8 cellular contexts compared by ENCODE assay signal in genomic region chr17:16666553-16666906, GRCh38. TPM values are rescaled to one million over a fixed set of nuclear protein-coding genes. Genes with fewer than 3 reads are reported as not detected.
DNase-seq lines count a peak whose midpoint lies in the region; ATAC-seq, FAIRE-seq and TF ChIP-seq lines count a peak whose summit lies in the region.
"Not testable (repeated sequence)": the region's sequence is repeated elsewhere in the genome, so short reads cannot be mapped to it uniquely, and the experiment has no call there.

No MANE protein-coding gene starts in this region.

- H3K9me3 ChIP-seq in A673 (ENCODE audit: low read depth, low read length, poor library complexity, severe bottlenecking); H9 (ENCODE audit: control insufficient read depth, low read depth, low read length); ascending aorta; ectodermal cell (ENCODE audit: control insufficient read depth, low read length); right atrium auricular region; HepG2 (ENCODE audit: low read length); testis: not testable (repeated sequence)

- not testable (repeated sequence) for H3K79me2 ChIP-seq in H9 (ENCODE audit: insufficient read depth, low read length); HepG2 (ENCODE audit: insufficient read depth, low read length)

- H2BK12ac ChIP-seq in H9 (ENCODE audit: insufficient read length, low read depth, low read length), result not testable (repeated sequence)

- not testable (repeated sequence) for H3K27ac ChIP-seq in A673 (ENCODE audit: low read depth, low read length, poor library complexity, severe bottlenecking); H9 (ENCODE audit: insufficient read length, low read depth, low read length); ascending aorta; ectodermal cell (ENCODE audit: insufficient read depth, low read depth, low read length, poor library complexity, severe bottlenecking); HepG2 (ENCODE audit: extremely low read length, insufficient read depth, low read length)
- H3K27ac ChIP-seq in right atrium auricular region, result peak overlapping the region in 1 of 2 donors; percentile 16
- H3K27ac ChIP-seq in testis, result peak overlapping the region; percentile 74 to 78

- not testable (repeated sequence) for H3K23me2 ChIP-seq in H9 (ENCODE audit: insufficient read length, low read depth, low read length, poor library complexity, severe bottlenecking)

- not testable (repeated sequence) for H3K18ac ChIP-seq in H9 (ENCODE audit: insufficient read length, low read depth, low read length)

- H3K4me3 ChIP-seq in A673 (ENCODE audit: low read depth, low read length, poor library complexity, severe bottlenecking) (peak overlapping the region; percentile 53), ascending aorta (peak overlapping the region; percentile 51 to 67), ectodermal cell (ENCODE audit: insufficient read depth, low read depth, low read length) (peak overlapping the region; percentile 35), right atrium auricular region (peak overlapping the region; percentile 34 to 56), HepG2 (replicated peaks in 1 of 3; ENCODE audit: insufficient read depth in 1 of 3, low read depth in 2 of 3, low read length in 3 of 3) (peak overlapping the region in 1 of 3 experiments; percentile 69; a peak in 1 of 6 replicates), testis (peak overlapping the region; percentile 50 to 72)

- TF ChIP-seq CTCF in A673 (conservative IDR thresholded peaks at IDR 0.05; ENCODE audit: low read depth, low read length); H9 (conservative IDR thresholded peaks at IDR 0.05); ascending aorta (IDR thresholded peaks at IDR 0.05); right atrium auricular region (IDR thresholded peaks at IDR 0.05); HepG2 (CRISPR knock-in tag; IDR thresholded peaks at IDR 0.05); testis (IDR thresholded peaks at IDR 0.05): not testable (repeated sequence)

- not testable (repeated sequence) for H3K56ac ChIP-seq in H9 (ENCODE audit: insufficient read length, low read depth, low read length)

- H3K9me3 Mint-ChIP-seq in H9, result not testable (repeated sequence)

- H3K4me1 Mint-ChIP-seq in H9, result not testable (repeated sequence)

- intact Hi-C loops in A673 (cut with micrococcal nuclease; ENCODE audit: unreplicated experiment); ascending aorta (cut with DNase I); HepG2 (cut with micrococcal nuclease; ENCODE audit: unreplicated experiment); sciatic nerve (cut with DNase I); testis (cut with DNase I; ENCODE audit: low total_unique reads): not testable (repeated sequence)

- H3K27me3 ChIP-seq in A673 (replicated peaks; ENCODE audit: insufficient read depth, low read depth, low read length, poor library complexity); H9 (ENCODE audit: insufficient read depth, low read length); ascending aorta; ectodermal cell (ENCODE audit: control insufficient read depth, insufficient read depth, low read length, poor library complexity, severe bottlenecking); right atrium auricular region; testis: not testable (repeated sequence)
- H3K27me3 ChIP-seq in HepG2 (ENCODE audit: control insufficient read depth in 1 of 2, insufficient read depth in 2 of 2, low read length in 2 of 2), result peaks cover 0 to 19% of the 10 kb centered on the region in 2 experiments; a peak in 4 of 5 replicates

- not testable (repeated sequence) for H3K9ac ChIP-seq in H9 (ENCODE audit: extremely low read depth, insufficient read length, low read length); HepG2 (ENCODE audit: insufficient read depth, low read depth, low read length)

- not testable (repeated sequence) for H4K8ac ChIP-seq in H9 (replicated peaks; ENCODE audit: insufficient read length, low read depth, low read length)

- H3K23ac ChIP-seq in H9 (ENCODE audit: insufficient read length, low read depth, low read length), result not testable (repeated sequence)

- not testable (repeated sequence) for TF ChIP-seq POLR2A in HepG2 (IDR thresholded peaks at IDR 0.05; ENCODE audit: insufficient read depth in 1 of 2, low read depth in 2 of 2, low read length in 2 of 2); testis (IDR thresholded peaks at IDR 0.05)

- no CpG with 5 or more reads among the region's 24 CpGs for WGBS in H9 (ENCODE audit: extremely low coverage, insufficient read length, low lambda C conversion rate)
- WGBS in ectodermal cell, 2 experiments, result 72 to 79% methylated on average over 24 of the region's 24 CpGs
- WGBS in HepG2 (ENCODE audit: low lambda C conversion rate), result no CpG with 5 or more reads among the region's 24 CpGs
- WGBS in testis, 2 donors, result 20 to 56% methylated on average over 12 to 22 of the region's 24 CpGs

- in situ Hi-C loops in HepG2 (cut with HindIII; ENCODE audit: extremely low pct_ligation_motif_present, low pct_unique_long_range_greater_than_20kb), result not testable (repeated sequence)

- not testable (repeated sequence) for H2AK5ac ChIP-seq in H9 (ENCODE audit: insufficient read length, low read length)

- ATAC-seq in HepG2, result peak; percentile 55
- ATAC-seq in sciatic nerve, result peak; percentile 17

- H3K4me2 ChIP-seq in H9 (ENCODE audit: insufficient read depth, insufficient read length, low read length) (peak overlapping the region; percentile 17), HepG2 (ENCODE audit: low read depth, low read length) (peak overlapping the region; percentile 61; the same call in 1 of the 2 replicates)

- not testable (repeated sequence) for H3K4ac ChIP-seq in H9 (ENCODE audit: low read depth, low read length)

- not testable (repeated sequence) for H2BK5ac ChIP-seq in H9 (ENCODE audit: insufficient read length, low read length)

- not testable (repeated sequence) for H3K36me3 ChIP-seq in A673 (ENCODE audit: insufficient read depth, low read length, poor library complexity, severe bottlenecking); ascending aorta; ectodermal cell (ENCODE audit: control insufficient read depth, insufficient read depth, low read length); right atrium auricular region; HepG2 (replicated peaks in 1 of 2; ENCODE audit: control insufficient read depth in 1 of 2, insufficient read depth in 2 of 2, low read length in 2 of 2); testis (ENCODE audit: low read depth, missing control alignments)

- POLR2A ChIA-PET in A673 (lab: Charles Lee; ENCODE audit: low non-redundant PET); HepG2 (lab: Yijun Ruan, JAX): not testable (repeated sequence)

- CTCF ChIA-PET in A673 (lab: Charles Lee); HepG2 (lab: Yijun Ruan, JAX; ENCODE audit: low intra/inter-chr PET ratio, low total read pairs): not testable (repeated sequence)

- not testable (repeated sequence) for TF ChIP-seq RAD21 in HepG2 (CRISPR knock-in tag; IDR thresholded peaks at IDR 0.05)

- H3K27ac Mint-ChIP-seq in H9, result not testable (repeated sequence)

- H3T11ph ChIP-seq in H9 (ENCODE audit: low read length), result not testable (repeated sequence)

- not testable (repeated sequence) for H4K5ac ChIP-seq in H9 (ENCODE audit: insufficient read length, low read depth, low read length)

- not testable (repeated sequence) for BruUV-seq in A673 (replicated peaks; lab: Mats Ljungman, UMichigan); HepG2 (replicated peaks; lab: Mats Ljungman, UMichigan)

- not testable (repeated sequence) for H2BK120ac ChIP-seq in H9 (ENCODE audit: low read depth, low read length, poor library complexity, severe bottlenecking)

- not testable (repeated sequence) for DNase-seq in A673 (ENCODE audit: low spot score); H9; ascending aorta (ENCODE audit: low spot score in 2 of 2); right atrium auricular region (ENCODE audit: low spot score); HepG2 (ENCODE audit: low spot score); sciatic nerve (ENCODE audit: low spot score); testis

- not testable (repeated sequence) for H3K36me3 Mint-ChIP-seq in H9 (ENCODE audit: insufficient read depth in 1 of 3, low read depth in 3 of 3)

- not testable (repeated sequence) for H4K91ac ChIP-seq in H9 (ENCODE audit: insufficient read length, low read depth, low read length)

- not testable (repeated sequence) for H2AFZ ChIP-seq in H9 (ENCODE audit: low read length); HepG2 (ENCODE audit: low read length)

- FAIRE-seq in HepG2 (lab: Jason Lieb, UNC), result not testable (repeated sequence)

- H2BK15ac ChIP-seq in H9 (ENCODE audit: low read depth, low read length), result not testable (repeated sequence)

- peak overlapping the region; percentile 41 to 57; a peak in 4 of 5 replicates for H3K4me3 Mint-ChIP-seq in H9

- H3K14ac ChIP-seq in H9 (ENCODE audit: insufficient read depth, low read length), result not testable (repeated sequence)

- H2BK20ac ChIP-seq in H9 (ENCODE audit: low read depth, low read length, poor library complexity, severe bottlenecking), result not testable (repeated sequence)

- not testable (repeated sequence) for H3K4me1 ChIP-seq in A673 (ENCODE audit: insufficient read depth, low read length, poor library complexity, severe bottlenecking); H9 (ENCODE audit: insufficient read depth, low read length); ascending aorta; ectodermal cell (ENCODE audit: control insufficient read depth, insufficient read depth, low read length); right atrium auricular region; HepG2 (ENCODE audit: insufficient read depth, low read length); testis

- H3K27me3 Mint-ChIP-seq in H9 (ENCODE audit: low read depth), result peaks cover 20% of the 10 kb centered on the region

- TF ChIP-seq EP300 in HepG2 (IDR thresholded peaks at IDR 0.05; ENCODE audit: low read depth in 2 of 2, low read length in 2 of 2); HepG2 (CRISPR knock-in tag; IDR thresholded peaks at IDR 0.05; ENCODE audit: borderline replicate concordance): not testable (repeated sequence)

- H3K79me1 ChIP-seq in H9 (ENCODE audit: insufficient read depth, low read depth, low read length, poor library complexity, severe bottlenecking), result not testable (repeated sequence)

- not testable (repeated sequence) for H4K20me1 ChIP-seq in H9 (ENCODE audit: control insufficient read depth, insufficient read depth, insufficient read length); HepG2 (ENCODE audit: insufficient read depth, low read length)

RNA-seq across cellular contexts. Expression of gene ZNF624, which starts 12.9 kb away (rescaled TPM):
- 9.1 and 9.2 TPM in 2 replicates for total RNA-seq in A673 (2021)
- 0.88 and 1.3 TPM in 2 replicates for total RNA-seq in H9 (2021)
- total RNA-seq in ascending aorta, result 0.53 TPM
- 7.7 TPM for polyA plus RNA-seq in ectodermal cell (2013, experiment 1 of 4)
- polyA plus RNA-seq in ectodermal cell (2013, experiment 2 of 4), result 6.7 TPM
- 6.4 TPM for polyA plus RNA-seq in ectodermal cell (2013, experiment 3 of 4)
- polyA plus RNA-seq in ectodermal cell (2013, experiment 4 of 4), result 6.5 TPM
- under 1 TPM; 0.55 to 0.78 TPM for total RNA-seq in right atrium auricular region
- 3.5 and 4.3 TPM in 2 replicates for total RNA-seq in HepG2 (2016; rRNA removed; fragmentation: Illumina TruSeq; extraction: Trizol)
- 0.44 and 0.61 TPM in 2 replicates for total RNA-seq in HepG2 (2016; cell fraction: cytosol; rRNA removed; fragmentation: Illumina TruSeq; extraction: Trizol; ENCODE audit: low read depth)
- total RNA-seq in HepG2 (2016; cell fraction: insoluble cytoplasmic fraction; rRNA removed; fragmentation: Illumina TruSeq; extraction: Trizol), result 3.4 and 4.0 TPM in 2 replicates
- total RNA-seq in HepG2 (2016; cell fraction: membrane; rRNA removed; fragmentation: Illumina TruSeq; extraction: Trizol), result 0.90 and 1.1 TPM in 2 replicates
- 4.5 and 4.6 TPM in 2 replicates for total RNA-seq in HepG2 (2016; cell fraction: nucleus; rRNA removed; fragmentation: Illumina TruSeq; extraction: Trizol)
- polyA plus RNA-seq in HepG2 (2011; rRNA removed), result 0.67 and 0.75 TPM in 2 replicates
- 0.19 and 0.35 TPM in 2 replicates for polyA plus RNA-seq in HepG2 (2011; cell fraction: cytosol; rRNA removed)
- 0.93 and 1.0 TPM in 2 replicates for polyA plus RNA-seq in HepG2 (2011; cell fraction: nucleus; rRNA removed)
- 1.2 and 1.4 TPM in 2 replicates for polyA plus RNA-seq in HepG2 (2012)
- polyA plus RNA-seq in HepG2 (2016; cell fraction: cytosol; fragmentation: Illumina TruSeq; extraction: Trizol; ENCODE audit: low read depth), result 0.16 TPM in 1 of 2 replicates, not detected in the other
- polyA plus RNA-seq in HepG2 (2016; cell fraction: insoluble cytoplasmic fraction; fragmentation: Illumina TruSeq; extraction: Trizol; ENCODE audit: low read depth), result 1.9 and 2.4 TPM in 2 replicates
- polyA plus RNA-seq in HepG2 (2016; cell fraction: membrane; fragmentation: Illumina TruSeq; extraction: Trizol; ENCODE audit: low read depth), result 0.13 and 0.15 TPM in 2 replicates
- polyA plus RNA-seq in HepG2 (2016; cell fraction: nucleus; fragmentation: Illumina TruSeq; extraction: Trizol; ENCODE audit: insufficient read depth, low read depth), result 1.7 and 1.9 TPM in 2 replicates
- 1.6 and 1.8 TPM in 2 replicates for polyA minus RNA-seq in HepG2 (2011; rRNA and poly(A)+ RNA removed; ENCODE audit: low replicate concordance)
- 2.1 and 3.1 TPM in 2 replicates for polyA minus RNA-seq in HepG2 (2011; cell fraction: cytosol; rRNA and poly(A)+ RNA removed)
- polyA minus RNA-seq in HepG2 (2011; cell fraction: nucleus; rRNA and poly(A)+ RNA removed), result 7.1 and 9.6 TPM in 2 replicates
- total RNA-seq in sciatic nerve, result 17.1 TPM
- 10 to 100 TPM; 17.3 to 17.8 TPM for total RNA-seq in testis
- polyA plus RNA-seq in testis (ENCODE audit: insufficient read depth, low read depth, low replicate concordance), result 5.6 TPM

RNA-seq across cellular contexts. Expression of gene CCDC144A, which starts 23.5 kb away (rescaled TPM):
- total RNA-seq in A673 (2021) (2.5 and 2.7 TPM in 2 replicates), H9 (2021) (1.6 and 1.9 TPM in 2 replicates), ascending aorta (0.43 TPM), right atrium auricular region (1 to 10 TPM in 1 of 2 donors, under 1 TPM in 1; 0.82 to 1.9 TPM), HepG2 (2016; rRNA removed; fragmentation: Illumina TruSeq; extraction: Trizol) (0.09 TPM in 1 of 2 replicates, not detected in the other), sciatic nerve (4.5 TPM), testis (100 to 1,000 TPM in 1 of 2 donors, 10 to 100 TPM in 1; 97.8 to 144 TPM)
- 1.6 TPM for polyA plus RNA-seq in ectodermal cell (2013, experiment 1 of 4)
- polyA plus RNA-seq in ectodermal cell (2013, experiment 2 of 4), result 1.4 TPM
- polyA plus RNA-seq in ectodermal cell (2013, experiment 3 of 4), result 1.1 TPM
- 1.1 TPM for polyA plus RNA-seq in ectodermal cell (2013, experiment 4 of 4)
- total RNA-seq in HepG2 (2016; cell fraction: cytosol; rRNA removed; fragmentation: Illumina TruSeq; extraction: Trizol; ENCODE audit: low read depth), result not detected in 2 replicates
- 0.02 TPM in 1 of 2 replicates, not detected in the other for total RNA-seq in HepG2 (2016; cell fraction: insoluble cytoplasmic fraction; rRNA removed; fragmentation: Illumina TruSeq; extraction: Trizol)
- total RNA-seq in HepG2 (2016; cell fraction: membrane; rRNA removed; fragmentation: Illumina TruSeq; extraction: Trizol), result not detected in 2 replicates
- total RNA-seq in HepG2 (2016; cell fraction: nucleus; rRNA removed; fragmentation: Illumina TruSeq; extraction: Trizol), result 0.09 and 0.31 TPM in 2 replicates
- polyA plus RNA-seq in HepG2 (2011; rRNA removed) (not detected in 2 replicates), testis (ENCODE audit: insufficient read depth, low read depth, low replicate concordance) (8.9 TPM)
- not detected in 2 replicates for polyA plus RNA-seq in HepG2 (2011; cell fraction: cytosol; rRNA removed)
- 0.02 and 0.07 TPM in 2 replicates for polyA plus RNA-seq in HepG2 (2011; cell fraction: nucleus; rRNA removed)
- not detected in 2 replicates for polyA plus RNA-seq in HepG2 (2012)
- not detected in 2 replicates for polyA plus RNA-seq in HepG2 (2016; cell fraction: cytosol; fragmentation: Illumina TruSeq; extraction: Trizol; ENCODE audit: low read depth)
- not detected in 2 replicates for polyA plus RNA-seq in HepG2 (2016; cell fraction: insoluble cytoplasmic fraction; fragmentation: Illumina TruSeq; extraction: Trizol; ENCODE audit: low read depth)
- not detected in 2 replicates for polyA plus RNA-seq in HepG2 (2016; cell fraction: membrane; fragmentation: Illumina TruSeq; extraction: Trizol; ENCODE audit: low read depth)
- not detected in 2 replicates for polyA plus RNA-seq in HepG2 (2016; cell fraction: nucleus; fragmentation: Illumina TruSeq; extraction: Trizol; ENCODE audit: insufficient read depth, low read depth)
- 0.06 and 1.8 TPM in 2 replicates for polyA minus RNA-seq in HepG2 (2011; rRNA and poly(A)+ RNA removed; ENCODE audit: low replicate concordance)
- polyA minus RNA-seq in HepG2 (2011; cell fraction: cytosol; rRNA and poly(A)+ RNA removed), result not detected in 2 replicates
- 0.13 and 0.37 TPM in 2 replicates for polyA minus RNA-seq in HepG2 (2011; cell fraction: nucleus; rRNA and poly(A)+ RNA removed)

Comparison
In these comparisons a context has a peak if more than half of its experiments do, and no peak if none do; other contexts are left out.
1. RNA of gene CCDC144A, which starts 23.5 kb away (total RNA-seq): 97.8 to 144 TPM in testis; 4.5 TPM in sciatic nerve (single experiment), 2.5 to 2.7 TPM in A673, 0.82 to 1.9 TPM in right atrium auricular region, 1.6 to 1.9 TPM in H9, 0.43 TPM in ascending aorta (single experiment) and 0.02 to 0.31 TPM in HepG2; every median in the first group is over 10 times any median in the second.